8 cellular contexts compared by ENCODE assay signal in genomic region chr19:55503447-55504251, GRCh38. TPM values are rescaled to one million over a fixed set of nuclear protein-coding genes. Genes with fewer than 3 reads are reported as not detected.
DNase-seq lines count a peak whose midpoint lies in the region; ATAC-seq and TF ChIP-seq lines count a peak whose summit lies in the region.

No MANE protein-coding gene starts in this region.

- peak; percentile 91 for ATAC-seq in HG02571 (IDR thresholded peaks at IDR 0.05; ENCODE audit: unreplicated experiment)
- ATAC-seq in activated naive CD4-positive, alpha-beta T cell treated with anti-CD3 and anti-CD28 coated beads, Interleukin-2, amount 50 U/mL, for 72 hours, result peak; percentile 86 to 95
- peak; percentile 95 for ATAC-seq in Right ventricle myocardium inferior

- CTCF ChIA-PET in GM10248 (lab: Yijun Ruan, JAX), result interaction anchor here (0.6 to 5.0 kb wide), 55 partner anchors 10 to 1027 kb away, joined by 3 to 59 read pairs (median 4); partner anchors contain the start of genes FIZ1, ISOC2, NAT14 and PPP6R1

- peak overlapping the region; percentile 10 for H2BK12ac ChIP-seq in trophoblast cell (ENCODE audit: low read length)

- H3K79me1 ChIP-seq in trophoblast cell (ENCODE audit: low read length), result no peaks in the 10 kb centered on the region

- H3K14ac ChIP-seq in trophoblast cell (ENCODE audit: low read length), result no peak overlapping the region

- TF ChIP-seq CTCF in GM10248 (IDR thresholded peaks at IDR 0.05; ENCODE audit: control extremely low read depth, extremely low read depth, low read depth, missing control alignments), result peak; percentile 97
- TF ChIP-seq CTCF in NB4 (IDR thresholded peaks at IDR 0.05; ENCODE audit: low read depth, low read length), result peak; percentile 71
- TF ChIP-seq CTCF in tibial nerve (IDR thresholded peaks at IDR 0.05), result peak; percentile 98 to 99 (median 99)

- peaks cover 0 to 7% of the 10 kb centered on the region in 2 experiments for H3K4me1 ChIP-seq in trophoblast cell (ENCODE audit: control insufficient read depth in 1 of 2, insufficient read depth in 2 of 2, low read length in 2 of 2)
- peaks cover 0 to 11% (median 2%) of the 10 kb centered on the region in 4 donors for H3K4me1 ChIP-seq in tibial nerve

- H3K4me2 ChIP-seq in trophoblast cell (ENCODE audit: low read length), result peak overlapping the region; percentile 60

- WGBS in trophoblast cell (ENCODE audit: extremely low coverage, insufficient coverage, insufficient read length), result no CpG with 5 or more reads among the region's 68 CpGs
- WGBS in tibial nerve, 2 donors, result 17 to 19% methylated on average over 66 to 68 of the region's 68 CpGs

- DNase-seq in GM10248 (ENCODE audit: extremely low spot score) (peak; percentile 99), NB4 (ENCODE audit: low read depth) (peak; percentile 74), SKM-1 (lab: John Stamatoyannopoulos, UW; ENCODE audit: unreplicated experiment) (peak; percentile 31), Right ventricle myocardium inferior (ENCODE audit: missing footprints) (peak; percentile 95), trophoblast cell (peak; percentile 65 to 80), tibial nerve (ENCODE audit: low spot score in 2 of 2) (peak; percentile 89)
- peak; percentile 82 to 99 for DNase-seq in activated naive CD4-positive, alpha-beta T cell treated with anti-CD3 and anti-CD28 coated beads, Interleukin-2, amount 50 U/mL, for 72 hours (ENCODE audit: low spot score in 2 of 2)

- TF ChIP-seq EP300 in tibial nerve (IDR thresholded peaks at IDR 0.05), result peak; percentile 57 to 59

- peaks cover 2% of the 10 kb centered on the region for H3K27me3 ChIP-seq in trophoblast cell (ENCODE audit: insufficient read depth, low read length)
- H3K27me3 ChIP-seq in tibial nerve, result no peaks in the 10 kb centered on the region

- peak overlapping the region; percentile 37 for H2BK5ac ChIP-seq in trophoblast cell (ENCODE audit: low read depth, low read length, poor library complexity)

- H3K18ac ChIP-seq in trophoblast cell (ENCODE audit: low read length), result peak overlapping the region; percentile 13

- H3K4ac ChIP-seq in trophoblast cell (ENCODE audit: low read depth, low read length), result peak overlapping the region; percentile 39

- peaks cover 11 to 24% of the 10 kb centered on the region in 2 experiments for H3K36me3 ChIP-seq in trophoblast cell (ENCODE audit: control insufficient read depth in 1 of 2, insufficient read depth in 2 of 2, low read length in 2 of 2)
- H3K36me3 ChIP-seq in tibial nerve, result peaks cover 0 to 25% (median 0%) of the 10 kb centered on the region in 3 donors

- no peak overlapping the region for H3K23ac ChIP-seq in trophoblast cell (ENCODE audit: low read length)

- no peaks in the 10 kb centered on the region for H3K79me2 ChIP-seq in trophoblast cell (ENCODE audit: control insufficient read depth, insufficient read depth, low read length, poor library complexity)

- H3K4me3 ChIP-seq in NB4 (ENCODE audit: low read depth, low read length) (no peak overlapping the region), trophoblast cell (ENCODE audit: low read depth, low read length) (peak overlapping the region; percentile 18), tibial nerve (peak overlapping the region; percentile 27 to 56 (median 39))

- H2AFZ ChIP-seq in trophoblast cell (ENCODE audit: insufficient read depth, low read length, poor library complexity), result peak overlapping the region; percentile 69

- H3K36me3 Mint-ChIP-seq in activated naive CD4-positive, alpha-beta T cell treated with anti-CD3 and anti-CD28 coated beads, Interleukin-2, amount 50 U/mL, for 72 hours, result peaks cover 0 to 9% of the 10 kb centered on the region in 2 donors

- H4K91ac ChIP-seq in trophoblast cell (ENCODE audit: low read depth, low read length), result peak overlapping the region; percentile 46

- H3K9me3 Mint-ChIP-seq in activated naive CD4-positive, alpha-beta T cell treated with anti-CD3 and anti-CD28 coated beads, Interleukin-2, amount 50 U/mL, for 72 hours, result peaks cover 0 to 5% of the 10 kb centered on the region in 2 donors

- H2AK5ac ChIP-seq in trophoblast cell (ENCODE audit: low read length), result no peak overlapping the region

- H3K27ac ChIP-seq in trophoblast cell (ENCODE audit: low read depth, low read length) (no peak overlapping the region), tibial nerve (peak overlapping the region in 3 of 4 donors; percentile 58 to 84 (median 81))

- intact Hi-C loops in Right ventricle myocardium inferior (cut with DNase I), result loop anchor here (2.0 to 5.0 kb wide), 3 partner anchors 37 to 363 kb away; no protein-coding TSS in a partner anchor

- no peak overlapping the region for H3K9ac ChIP-seq in trophoblast cell (ENCODE audit: low read length)

- peak overlapping the region; percentile 80 for H4K8ac ChIP-seq in trophoblast cell (ENCODE audit: low read depth, low read length)

- TF ChIP-seq POLR2A in NB4 (IDR thresholded peaks at IDR 0.05; ENCODE audit: extremely low read depth, insufficient read length) (no peak), tibial nerve (IDR thresholded peaks at IDR 0.05) (no peak)

- H3K27ac Mint-ChIP-seq in activated naive CD4-positive, alpha-beta T cell treated with anti-CD3 and anti-CD28 coated beads, Interleukin-2, amount 50 U/mL, for 72 hours, result peak overlapping the region; percentile 73

- POLR2A ChIA-PET in GM10248 (lab: Yijun Ruan, JAX), result no interaction called here

- peaks cover 6% of the 10 kb centered on the region for H3K9me3 ChIP-seq in trophoblast cell (ENCODE audit: insufficient read depth, low read depth, low read length)
- no peaks in the 10 kb centered on the region for H3K9me3 ChIP-seq in tibial nerve

- no peak overlapping the region for H4K12ac ChIP-seq in trophoblast cell (ENCODE audit: low read depth, low read length)

- H2BK120ac ChIP-seq in trophoblast cell (ENCODE audit: insufficient read depth, low read length, poor library complexity), result peak overlapping the region; percentile 25

RNA-seq across cellular contexts. Expression of gene SSC5D, which starts 15.4 kb away (rescaled TPM):
- total RNA-seq in activated naive CD4-positive, alpha-beta T cell treated with anti-CD3 and anti-CD28 coated beads, Interleukin-2, amount 50 U/mL, for 72 hours, result under 1 TPM; 0.39 to 0.53 TPM
- total RNA-seq in Right ventricle myocardium inferior (3.4 TPM), tibial nerve (10 to 100 TPM in 1 of 4 donors, 1 to 10 TPM in 3; 3.9 to 14.5 (median 7.2) TPM)
- polyA plus RNA-seq in trophoblast cell (2013), result 24.2 and 24.4 TPM in 2 replicates

RNA-seq across cellular contexts. Expression of gene NAT14, which starts 18.7 kb away (rescaled TPM):
- 10 to 100 TPM in 1 of 2 donors, 1 to 10 TPM in 1; 5.1 to 18.2 TPM for total RNA-seq in activated naive CD4-positive, alpha-beta T cell treated with anti-CD3 and anti-CD28 coated beads, Interleukin-2, amount 50 U/mL, for 72 hours
- total RNA-seq in Right ventricle myocardium inferior (5.6 TPM), tibial nerve (1 to 10 TPM; 3.1 to 8.0 (median 4.3) TPM)
- polyA plus RNA-seq in trophoblast cell (2013), result 108 and 109 TPM in 2 replicates

RNA-seq across cellular contexts. Expression of gene ZNF628, which starts 27.2 kb away (rescaled TPM):
- total RNA-seq in activated naive CD4-positive, alpha-beta T cell treated with anti-CD3 and anti-CD28 coated beads, Interleukin-2, amount 50 U/mL, for 72 hours, result 10 to 100 TPM in 1 of 2 donors, 1 to 10 TPM in 1; 7.4 to 14.2 TPM
- total RNA-seq in Right ventricle myocardium inferior, result 5.7 TPM
- 12.6 and 14.5 TPM in 2 replicates for polyA plus RNA-seq in trophoblast cell (2013)
- 10 to 100 TPM in 1 of 4 donors, 1 to 10 TPM in 3; 3.5 to 16.8 (median 4.0) TPM for total RNA-seq in tibial nerve

RNA-seq across cellular contexts. Expression of gene SBK2, which starts 33.3 kb away (rescaled TPM):
- total RNA-seq in activated naive CD4-positive, alpha-beta T cell treated with anti-CD3 and anti-CD28 coated beads, Interleukin-2, amount 50 U/mL, for 72 hours, result not detected
- total RNA-seq in Right ventricle myocardium inferior, result 12.7 TPM
- 0.30 and 0.31 TPM in 2 replicates for polyA plus RNA-seq in trophoblast cell (2013)
- not detected for total RNA-seq in tibial nerve

RNA-seq across cellular contexts. Expression of gene C19orf85, which starts 39.1 kb away (rescaled TPM):
- not detected for total RNA-seq in activated naive CD4-positive, alpha-beta T cell treated with anti-CD3 and anti-CD28 coated beads, Interleukin-2, amount 50 U/mL, for 72 hours
- total RNA-seq in Right ventricle myocardium inferior (not detected), tibial nerve (not detected)
- not detected in 2 replicates for polyA plus RNA-seq in trophoblast cell (2013)

Comparison
In these comparisons a context has a peak if more than half of its experiments do, and no peak if none do; other contexts are left out.
1. DNase-seq: peak in every context shown above with its lines; median percentile 99 in GM10248; 95 in Right ventricle myocardium inferior; 90 in activated naive CD4-positive, alpha-beta T cell treated with anti-CD3 and anti-CD28 coated beads, Interleukin-2, amount 50 U/mL, for 72 hours; 89 in tibial nerve; 74 in NB4; 72 in trophoblast cell; 31 in SKM-1.